In the genomic region with DNA sequence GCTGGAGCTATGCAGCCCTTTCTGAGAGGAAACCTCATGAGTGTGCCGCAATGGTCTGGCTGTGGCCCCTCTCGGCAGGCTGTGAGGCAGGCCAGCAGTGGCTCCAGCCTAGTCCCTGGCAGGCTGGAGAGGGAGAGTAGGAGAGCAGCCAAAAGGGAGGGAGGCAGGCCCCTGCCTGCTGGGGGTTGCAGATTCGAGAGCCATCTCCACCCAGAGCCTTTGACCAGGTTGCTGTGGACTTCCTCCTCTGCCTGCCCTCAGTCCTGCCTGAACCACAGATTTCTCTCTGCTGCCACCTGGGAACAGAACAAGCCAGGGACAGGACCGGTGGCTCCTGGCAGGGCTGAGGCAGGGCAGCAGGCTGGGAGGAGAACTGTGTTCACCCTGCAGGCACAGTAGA, we compare ENCODE assay signal across 2 cellular contexts.
TF ChIP-seq lines count a peak whose summit lies in the region.

No MANE protein-coding gene starts in this region.

TF ChIP-seq in A549, 52 proteins besides CTCF, POLR2A, EP300 and RAD21:
- TF ChIP-seq NR3C1 (IDR thresholded peaks at IDR 0.05) (no peak), RCOR1 (IDR thresholded peaks at IDR 0.05; ENCODE audit: low read depth, low read length) (no peak), CHD2 (IDR thresholded peaks at IDR 0.05; ENCODE audit: low read length, partially characterized antibody) (no peak), SREBF2 (IDR thresholded peaks at IDR 0.05) (no peak), FOXS1 (CRISPR knock-in tag; IDR thresholded peaks at IDR 0.05) (no peak), TP53 (CRISPR knock-in tag; IDR thresholded peaks at IDR 0.05) (no peak), PHF8 (IDR thresholded peaks at IDR 0.05; ENCODE audit: borderline replicate concordance, low read depth) (no peak), MYC (IDR thresholded peaks at IDR 0.05; ENCODE audit: borderline replicate concordance, low read length) (no peak)
- TF ChIP-seq, protein P1, sequence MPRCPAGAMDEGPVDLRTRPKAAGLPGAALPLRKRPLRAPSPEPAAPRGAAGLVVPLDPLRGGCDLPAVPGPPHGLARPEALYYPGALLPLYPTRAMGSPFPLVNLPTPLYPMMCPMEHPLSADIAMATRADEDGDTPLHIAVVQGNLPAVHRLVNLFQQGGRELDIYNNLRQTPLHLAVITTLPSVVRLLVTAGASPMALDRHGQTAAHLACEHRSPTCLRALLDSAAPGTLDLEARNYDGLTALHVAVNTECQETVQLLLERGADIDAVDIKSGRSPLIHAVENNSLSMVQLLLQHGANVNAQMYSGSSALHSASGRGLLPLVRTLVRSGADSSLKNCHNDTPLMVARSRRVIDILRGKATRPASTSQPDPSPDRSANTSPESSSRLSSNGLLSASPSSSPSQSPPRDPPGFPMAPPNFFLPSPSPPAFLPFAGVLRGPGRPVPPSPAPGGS (IDR thresholded peaks at IDR 0.05), result no peak
- TF ChIP-seq, protein P2, sequence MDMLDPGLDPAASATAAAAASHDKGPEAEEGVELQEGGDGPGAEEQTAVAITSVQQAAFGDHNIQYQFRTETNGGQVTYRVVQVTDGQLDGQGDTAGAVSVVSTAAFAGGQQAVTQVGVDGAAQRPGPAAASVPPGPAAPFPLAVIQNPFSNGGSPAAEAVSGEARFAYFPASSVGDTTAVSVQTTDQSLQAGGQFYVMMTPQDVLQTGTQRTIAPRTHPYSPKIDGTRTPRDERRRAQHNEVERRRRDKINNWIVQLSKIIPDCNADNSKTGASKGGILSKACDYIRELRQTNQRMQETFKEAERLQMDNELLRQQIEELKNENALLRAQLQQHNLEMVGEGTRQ (IDR thresholded peaks at IDR 0.05), result no peak

TF ChIP-seq in IMR-90, 13 proteins besides CTCF, POLR2A, EP300 and RAD21:
- no peak for TF ChIP-seq CHD1 (IDR thresholded peaks at IDR 0.05; ENCODE audit: low read depth, low read length)
- TF ChIP-seq BHLHE40 (IDR thresholded peaks at IDR 0.05; ENCODE audit: low read depth, low read length), result no peak
- TF ChIP-seq, protein P3, sequence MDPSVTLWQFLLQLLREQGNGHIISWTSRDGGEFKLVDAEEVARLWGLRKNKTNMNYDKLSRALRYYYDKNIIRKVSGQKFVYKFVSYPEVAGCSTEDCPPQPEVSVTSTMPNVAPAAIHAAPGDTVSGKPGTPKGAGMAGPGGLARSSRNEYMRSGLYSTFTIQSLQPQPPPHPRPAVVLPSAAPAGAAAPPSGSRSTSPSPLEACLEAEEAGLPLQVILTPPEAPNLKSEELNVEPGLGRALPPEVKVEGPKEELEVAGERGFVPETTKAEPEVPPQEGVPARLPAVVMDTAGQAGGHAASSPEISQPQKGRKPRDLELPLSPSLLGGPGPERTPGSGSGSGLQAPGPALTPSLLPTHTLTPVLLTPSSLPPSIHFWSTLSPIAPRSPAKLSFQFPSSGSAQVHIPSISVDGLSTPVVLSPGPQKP (IDR thresholded peaks at IDR 0.05; ENCODE audit: borderline replicate concordance, low read depth, low read length), result no peak
- TF ChIP-seq MAZ (IDR thresholded peaks at IDR 0.05; ENCODE audit: borderline replicate concordance, low read depth, low read length), result no peak
- no peak for TF ChIP-seq SMC3 (IDR thresholded peaks at IDR 0.05; ENCODE audit: low read depth, low read length)
- TF ChIP-seq FOS (IDR thresholded peaks at IDR 0.05; ENCODE audit: low read depth, low read length), result no peak
- TF ChIP-seq MXI1 (IDR thresholded peaks at IDR 0.05; ENCODE audit: borderline replicate concordance, low read depth, low read length), result no peak
- no peak for TF ChIP-seq NFE2L2 (IDR thresholded peaks at IDR 0.05; ENCODE audit: low read depth, low read length)
- no peak for TF ChIP-seq CEBPB (IDR thresholded peaks at IDR 0.05; ENCODE audit: low read depth, low read length)
- no peak for TF ChIP-seq RFX5 (IDR thresholded peaks at IDR 0.05; ENCODE audit: low read depth, low read length)
- TF ChIP-seq, protein P2 (IDR thresholded peaks at IDR 0.05; ENCODE audit: low read depth, low read length), result no peak
- TF ChIP-seq RCOR1 (IDR thresholded peaks at IDR 0.05; ENCODE audit: insufficient replicate concordance, low read length), result no peak
- no peak for TF ChIP-seq MAFK (IDR thresholded peaks at IDR 0.05; ENCODE audit: low read depth, low read length)
TF ChIP-seq in IMR-90: peak in this region for 0.
